ENCODE assay signal across 25 cellular contexts in genomic region chr22:37255558-37256006, GRCh38. TPM values are rescaled to one million over a fixed set of nuclear protein-coding genes. Genes with fewer than 3 reads are reported as not detected.
DNase-seq lines count a peak whose midpoint lies in the region; ATAC-seq and TF ChIP-seq lines count a peak whose summit lies in the region.
"Had no signal": no experiment of that assay in that cellular context is flagged by ENCODE, and none has a peak within 500 bp of the region (broad histone marks: within the 10 kb centered on the region; RNA-seq: fewer than 3 reads in every experiment).

No MANE protein-coding gene starts in this region.

- peaks cover 45% of the 10 kb centered on the region for H3K27me3 Mint-ChIP-seq in activated naive CD4-positive, alpha-beta T cell treated with anti-CD3 and anti-CD28 coated beads, Interleukin-2, amount 10 ng/mL, durations not matched to agents 7 days and 5 days
- H3K27me3 Mint-ChIP-seq in central memory CD8-positive, alpha-beta T cell, result peaks cover 10% of the 10 kb centered on the region
- H3K27me3 Mint-ChIP-seq in stimulated activated memory B cell treated with anti-CD40 and anti-IgM and Interleukin-4, amounts not matched to agents 10 μg/mL and 1 μg/mL and 100 μg/mL, for 72 hours, result no peaks in the 10 kb centered on the region
- H3K27me3 Mint-ChIP-seq: activated CD4-positive, alpha-beta T cell treated with anti-CD3 and anti-CD28 coated beads for 36 hours had no signal

- H2AFZ ChIP-seq in OCI-LY3 (ENCODE audit: low read depth, low read length), result no peak overlapping the region

- H3K4me3 ChIP-seq in OCI-LY3 (ENCODE audit: low read length), result peak overlapping the region; percentile 13; the same call in 1 of the 2 replicates
- H3K4me3 ChIP-seq: cardiac muscle cell had no signal

- no peak for ATAC-seq in activated naive CD4-positive, alpha-beta T cell treated with anti-CD3 and anti-CD28 coated beads, Interleukin-2, amount 50 U/mL, for 72 hours
- ATAC-seq in central memory CD8-positive, alpha-beta T cell (replicated peaks; ENCODE audit: extremely low read depth, poor library complexity, severe bottlenecking), result no peak
- no peak for ATAC-seq in stimulated activated memory B cell treated with anti-CD40 and anti-IgM and Interleukin-4, amounts not matched to agents 10 μg/mL and 1 μg/mL and 100 μg/mL, for 72 hours
- ATAC-seq in GM18873 (IDR thresholded peaks at IDR 0.05; ENCODE audit: low FRiP score, unreplicated experiment) (no peak), GM21619 (IDR thresholded peaks at IDR 0.05; ENCODE audit: unreplicated experiment) (no peak), left lobe of liver (no peak)
- ATAC-seq: left cardiac atrium, Right ventricle myocardium inferior had no signal

- no peaks in the 10 kb centered on the region for H3K9me3 ChIP-seq in OCI-LY3 (ENCODE audit: insufficient read depth, low read length)

- peak overlapping the region; percentile 83 to 84 for H3K27ac Mint-ChIP-seq in activated naive CD4-positive, alpha-beta T cell treated with anti-CD3 and anti-CD28 coated beads, Interleukin-2, amount 50 U/mL, for 72 hours
- no peak overlapping the region for H3K27ac Mint-ChIP-seq in activated naive CD4-positive, alpha-beta T cell treated with anti-CD3 and anti-CD28 coated beads, Interleukin-2, amount 10 ng/mL, durations not matched to agents 7 days and 5 days
- peak overlapping the region; percentile 65 for H3K27ac Mint-ChIP-seq in central memory CD8-positive, alpha-beta T cell (ENCODE audit: low read depth)
- peak overlapping the region; percentile 91 for H3K27ac Mint-ChIP-seq in stimulated activated memory B cell treated with anti-CD40 and anti-IgM and Interleukin-4, amounts not matched to agents 10 μg/mL and 1 μg/mL and 100 μg/mL, for 72 hours
- H3K27ac Mint-ChIP-seq: activated CD4-positive, alpha-beta T cell treated with anti-CD3 and anti-CD28 coated beads for 36 hours had no signal

- peak overlapping the region; percentile 40; the same call in 1 of the 2 replicates for H3K4me2 ChIP-seq in OCI-LY3 (ENCODE audit: low read length)

- H3K27me3 ChIP-seq in OCI-LY3 (ENCODE audit: low read depth, low read length), result no peaks in the 10 kb centered on the region

- DNase-seq in activated naive CD4-positive, alpha-beta T cell treated with anti-CD3 and anti-CD28 coated beads, Interleukin-2, amount 50 U/mL, for 72 hours (ENCODE audit: low spot score in 2 of 2), result no peak
- no peak for DNase-seq in activated naive CD4-positive, alpha-beta T cell treated with anti-CD3 and anti-CD28 coated beads, Interleukin-2, amount 10 ng/mL, durations not matched to agents 7 days and 5 days
- DNase-seq in central memory CD8-positive, alpha-beta T cell (ENCODE audit: low spot score in 2 of 2), result no peak
- DNase-seq in left lobe of liver (ENCODE audit: low spot score), result no peak
- DNase-seq: activated CD4-positive, alpha-beta T cell treated with anti-CD3 and anti-CD28 coated beads for 36 hours; activated effector memory CD4-positive, alpha-beta T cell treated with anti-CD3 and anti-CD28 coated beads, Interleukin-2, amount 50 U/mL, for 16 hours; amniotic stem cell; head of caudate nucleus; left cardiac atrium; naive B cell; NCI-H1694 treated with DMSO at 0.1 percent for 48 hours; NCI-H2171 treated with DMSO at 0.1 percent for 48 hours; substantia nigra had no signal

- no peak for TF ChIP-seq CTCF in OCI-LY3 (IDR thresholded peaks at IDR 0.05; ENCODE audit: low read depth, low read length)

- no peaks in the 10 kb centered on the region for H3K36me3 Mint-ChIP-seq in activated naive CD4-positive, alpha-beta T cell treated with anti-CD3 and anti-CD28 coated beads, Interleukin-2, amount 50 U/mL, for 72 hours
- no peaks in the 10 kb centered on the region for H3K36me3 Mint-ChIP-seq in activated naive CD4-positive, alpha-beta T cell treated with anti-CD3 and anti-CD28 coated beads, Interleukin-2, amount 10 ng/mL, durations not matched to agents 7 days and 5 days
- H3K36me3 Mint-ChIP-seq in central memory CD8-positive, alpha-beta T cell (ENCODE audit: insufficient read depth), result no peaks in the 10 kb centered on the region
- no peaks in the 10 kb centered on the region for H3K36me3 Mint-ChIP-seq in stimulated activated memory B cell treated with anti-CD40 and anti-IgM and Interleukin-4, amounts not matched to agents 10 μg/mL and 1 μg/mL and 100 μg/mL, for 72 hours
- H3K36me3 Mint-ChIP-seq: CD14-positive monocyte, naive B cell had no signal

- peak overlapping the region; percentile 9; the same call in 1 of the 2 replicates for H3K9ac ChIP-seq in OCI-LY3 (ENCODE audit: low read length)

- no peak overlapping the region for H3K4me3 Mint-ChIP-seq in activated naive CD4-positive, alpha-beta T cell treated with anti-CD3 and anti-CD28 coated beads, Interleukin-2, amount 10 ng/mL, durations not matched to agents 7 days and 5 days
- H3K4me3 Mint-ChIP-seq in central memory CD8-positive, alpha-beta T cell, result no peak overlapping the region
- peak overlapping the region; percentile 62 for H3K4me3 Mint-ChIP-seq in stimulated activated memory B cell treated with anti-CD40 and anti-IgM and Interleukin-4, amounts not matched to agents 10 μg/mL and 1 μg/mL and 100 μg/mL, for 72 hours
- H3K4me3 Mint-ChIP-seq: activated CD4-positive, alpha-beta T cell treated with anti-CD3 and anti-CD28 coated beads for 36 hours had no signal

- no peaks in the 10 kb centered on the region for H3K9me3 Mint-ChIP-seq in activated naive CD4-positive, alpha-beta T cell treated with anti-CD3 and anti-CD28 coated beads, Interleukin-2, amount 50 U/mL, for 72 hours
- no peaks in the 10 kb centered on the region for H3K9me3 Mint-ChIP-seq in activated naive CD4-positive, alpha-beta T cell treated with anti-CD3 and anti-CD28 coated beads, Interleukin-2, amount 10 ng/mL, durations not matched to agents 7 days and 5 days
- no peaks in the 10 kb centered on the region for H3K9me3 Mint-ChIP-seq in central memory CD8-positive, alpha-beta T cell
- H3K9me3 Mint-ChIP-seq in stimulated activated memory B cell treated with anti-CD40 and anti-IgM and Interleukin-4, amounts not matched to agents 10 μg/mL and 1 μg/mL and 100 μg/mL, for 72 hours, result no peaks in the 10 kb centered on the region
- H3K9me3 Mint-ChIP-seq: naive B cell had no signal

- H3K36me3 ChIP-seq in OCI-LY3 (replicated peaks; ENCODE audit: low read depth, low read length), result no peaks in the 10 kb centered on the region
- H3K36me3 ChIP-seq: cardiac muscle cell had no signal

- H3K27ac ChIP-seq in OCI-LY3 (ENCODE audit: low read length), result no peak overlapping the region
- H3K27ac ChIP-seq: cardiac muscle cell had no signal

- CTCF ChIA-PET in activated naive CD4-positive, alpha-beta T cell treated with anti-CD3 and anti-CD28 coated beads, Interleukin-2, amount 10 ng/mL, durations not matched to agents 7 days and 5 days (lab: Charles Lee), result interaction anchor here (1.0 kb wide), 1 partner anchor 17 kb away, joined by 3 read pairs; no protein-coding TSS in a partner anchor

- peaks cover 23% of the 10 kb centered on the region for H3K4me1 Mint-ChIP-seq in activated naive CD4-positive, alpha-beta T cell treated with anti-CD3 and anti-CD28 coated beads, Interleukin-2, amount 10 ng/mL, durations not matched to agents 7 days and 5 days
- H3K4me1 Mint-ChIP-seq in central memory CD8-positive, alpha-beta T cell, result peaks cover under 1% of the 10 kb centered on the region
- peaks cover 38% of the 10 kb centered on the region for H3K4me1 Mint-ChIP-seq in stimulated activated memory B cell treated with anti-CD40 and anti-IgM and Interleukin-4, amounts not matched to agents 10 μg/mL and 1 μg/mL and 100 μg/mL, for 72 hours

- H4K20me1 ChIP-seq in OCI-LY3 (ENCODE audit: insufficient read depth, low read length), result no peaks in the 10 kb centered on the region

- no peaks in the 10 kb centered on the region for H3K79me2 ChIP-seq in OCI-LY3 (ENCODE audit: low read length)

- peaks cover 46% of the 10 kb centered on the region for H3K4me1 ChIP-seq in OCI-LY3 (ENCODE audit: low read length)

RNA-seq across cellular contexts. Expression of gene RAC2, which starts 11.5 kb away (rescaled TPM):
- total RNA-seq in activated naive CD4-positive, alpha-beta T cell treated with anti-CD3 and anti-CD28 coated beads, Interleukin-2, amount 50 U/mL, for 72 hours, result 100 to 1,000 TPM; 655 to 769 TPM
- total RNA-seq in left lobe of liver, result 4.5 TPM
- total RNA-seq: osteocyte had no signal

RNA-seq across cellular contexts. Expression of gene CYTH4, which starts 26.7 kb away (rescaled TPM):
- total RNA-seq in activated naive CD4-positive, alpha-beta T cell treated with anti-CD3 and anti-CD28 coated beads, Interleukin-2, amount 50 U/mL, for 72 hours, result 10 to 100 TPM; 60.7 to 69.7 TPM
- total RNA-seq in left lobe of liver, result 5.2 TPM
- total RNA-seq: cardiac muscle cell, osteocyte had no signal

RNA-seq across cellular contexts. Expression of gene SSTR3, which starts 43.3 kb away (rescaled TPM):
- 10 to 100 TPM in 1 of 2 donors, 1 to 10 TPM in 1; 5.2 to 28.1 TPM for total RNA-seq in activated naive CD4-positive, alpha-beta T cell treated with anti-CD3 and anti-CD28 coated beads, Interleukin-2, amount 50 U/mL, for 72 hours
- not detected for total RNA-seq in left lobe of liver
- total RNA-seq: H4, left cardiac atrium, mesenteric fat pad, osteocyte, right cardiac atrium, Right ventricle myocardium inferior, ureter had no signal

Comparison
In these comparisons a context has a peak if more than half of its experiments do, and no peak if none do; other contexts are left out.
1. RNA of gene RAC2, which starts 11.5 kb away (total RNA-seq): 655 to 769 TPM in activated naive CD4-positive, alpha-beta T cell treated with anti-CD3 and anti-CD28 coated beads, Interleukin-2, amount 50 U/mL, for 72 hours; 4.5 TPM in left lobe of liver (single experiment); every median in the first group is over 100 times any median in the second.